ENCODE assay signal across 9 cellular contexts in genomic region chrX:110442631-110443030, GRCh38.
A peak's percentile ranks its signal among the peaks of the same experiment; 100 is the strongest.
DNase-seq lines count a peak whose midpoint lies in the region; ATAC-seq, FAIRE-seq and TF ChIP-seq lines count a peak whose summit lies in the region.
"Had no signal": no experiment of that assay in that cellular context is flagged by ENCODE, and none has a peak within 500 bp of the region (broad histone marks: within the 10 kb centered on the region; RNA-seq: fewer than 3 reads in every experiment).

No MANE protein-coding gene starts in this region.

- no peaks in the 10 kb centered on the region for H3K36me3 Mint-ChIP-seq in activated T-cell treated with anti-CD3 and anti-CD28 coated beads, Interleukin-2, amount 50 U/mL, for 4 hours (ENCODE audit: insufficient read depth)

- TF ChIP-seq POLR2A in GM12891 (IDR thresholded peaks at IDR 0.05; ENCODE audit: low read depth, low read length) (no peak), NB4 (IDR thresholded peaks at IDR 0.05; ENCODE audit: extremely low read depth, insufficient read length) (no peak)

- no peaks in the 10 kb centered on the region for H3K9me3 Mint-ChIP-seq in activated T-cell treated with anti-CD3 and anti-CD28 coated beads, Interleukin-2, amount 50 U/mL, for 4 hours
- H3K9me3 Mint-ChIP-seq: central memory CD8-positive, alpha-beta T cell had no signal

- peak; percentile 45 for TF ChIP-seq CTCF in NB4 (IDR thresholded peaks at IDR 0.05; ENCODE audit: low read depth, low read length)

- peaks cover 2% of the 10 kb centered on the region for H3K27me3 Mint-ChIP-seq in activated T-cell treated with anti-CD3 and anti-CD28 coated beads, Interleukin-2, amount 50 U/mL, for 4 hours (ENCODE audit: low read depth)

- DNase-seq in A172 (ENCODE audit: low spot score) (peak; percentile 36), GM12891 (ENCODE audit: insufficient read length, low spot score) (peak; percentile 6), NB4 (ENCODE audit: low read depth) (peak; percentile 45), cerebellar cortex (ENCODE audit: low spot score) (peak; percentile 6), urothelium cell line (ENCODE audit: low spot score) (peak; percentile 36), middle frontal gyrus (ENCODE audit: extremely low spot score, low spot score) (no peak)
- no peak for DNase-seq in activated T-cell treated with anti-CD3 and anti-CD28 coated beads, Interleukin-2, amount 50 U/mL, for 4 hours

- H3K4me3 ChIP-seq in NB4 (ENCODE audit: low read depth, low read length), result no peak overlapping the region

- peak; percentile 66 for FAIRE-seq in GM12891 (lab: Jason Lieb, UNC)
- FAIRE-seq in urothelium cell line (lab: Jason Lieb, UNC), result no peak

- H3K4me1 Mint-ChIP-seq in activated T-cell treated with anti-CD3 and anti-CD28 coated beads, Interleukin-2, amount 50 U/mL, for 4 hours (ENCODE audit: low read depth), result no peaks in the 10 kb centered on the region
- H3K4me1 Mint-ChIP-seq: central memory CD8-positive, alpha-beta T cell had no signal

- no peak overlapping the region for H3K4me3 Mint-ChIP-seq in activated T-cell treated with anti-CD3 and anti-CD28 coated beads, Interleukin-2, amount 50 U/mL, for 4 hours
- H3K4me3 Mint-ChIP-seq: central memory CD8-positive, alpha-beta T cell had no signal

- peak; percentile 63 for ATAC-seq in HG02571 (IDR thresholded peaks at IDR 0.05; ENCODE audit: unreplicated experiment)
- ATAC-seq in activated T-cell treated with anti-CD3 and anti-CD28 coated beads, Interleukin-2, amount 50 U/mL, for 4 hours, result no peak

TF ChIP-seq in GM12891, 5 proteins besides CTCF, POLR2A, EP300 and RAD21:
- TF ChIP-seq POLR2AphosphoS5 (IDR thresholded peaks at IDR 0.05; ENCODE audit: low read depth, low read length), result no peak
- no peak for TF ChIP-seq PAX5 (IDR thresholded peaks at IDR 0.05; ENCODE audit: insufficient read depth, low read length, severe bottlenecking)
- no peak for TF ChIP-seq TAF1 (IDR thresholded peaks at IDR 0.05; ENCODE audit: low read depth, low read length)
- no peak for TF ChIP-seq SPI1 (IDR thresholded peaks at IDR 0.05; ENCODE audit: low read depth, low read length)
- no peak for TF ChIP-seq POU2F2 (IDR thresholded peaks at IDR 0.05; ENCODE audit: low read depth, low read length)

Comparison
In these comparisons a context has a peak if more than half of its experiments do, and no peak if none do; other contexts are left out.
1. DNase-seq: peak in A172 (single experiment), GM12891 (single experiment), NB4 (single experiment), cerebellar cortex (single experiment) and urothelium cell line (single experiment); none in middle frontal gyrus (single experiment) and activated T-cell treated with anti-CD3 and anti-CD28 coated beads, Interleukin-2, amount 50 U/mL, for 4 hours (single experiment).